In genomic region chr17:2786176-2786881, GRCh38 we compare ENCODE assay signal across 9 cellular contexts. TPM values are rescaled to one million over a fixed set of nuclear protein-coding genes. Genes with fewer than 3 reads are reported as not detected.
DNase-seq lines count a peak whose midpoint lies in the region; ATAC-seq, FAIRE-seq and TF ChIP-seq lines count a peak whose summit lies in the region.
"Had no signal": no experiment of that assay in that cellular context is flagged by ENCODE, and none has a peak within 500 bp of the region (broad histone marks: within the 10 kb centered on the region; RNA-seq: fewer than 3 reads in every experiment).

No MANE protein-coding gene starts in this region.

- in situ Hi-C loops in Caki2 (cut with HindIII; ENCODE audit: low pct_unique_long_range_greater_than_20kb, low sequenced_read_pairs), result no loop called here

- H3K4me1 ChIP-seq in HEK293 (ENCODE audit: control insufficient read depth, insufficient read depth, low read length), result no peaks in the 10 kb centered on the region

- no peaks in the 10 kb centered on the region for H3K9me3 ChIP-seq in HEK293 (ENCODE audit: control insufficient read depth, insufficient read depth, low read depth, low read length)

- POLR2A ChIA-PET in HEK293 (lab: Yijun Ruan, JAX), result interaction anchor here (0.6 to 1.1 kb wide), 6 partner anchors 8 to 850 kb away, joined by 3 to 6 read pairs (median 3); partner anchors contain the start of genes CTNS and SHPK

- H3K36me3 ChIP-seq in HEK293 (ENCODE audit: control insufficient read depth in 2 of 2, insufficient read depth in 1 of 2, low read length in 2 of 2), result no peaks in the 10 kb centered on the region

- no peak overlapping the region for H3K27ac Mint-ChIP-seq in activated naive CD4-positive, alpha-beta T cell treated with anti-CD3 and anti-CD28 coated beads, Interleukin-2, amount 50 U/mL, for 72 hours
- no peak overlapping the region for H3K27ac Mint-ChIP-seq in progenitor cell of endocrine pancreas
- H3K27ac Mint-ChIP-seq: activated naive CD8-positive, alpha-beta T cell had no signal

- H3K4me3 ChIP-seq in HEK293 (ENCODE audit: low read depth, low read length), result no peak overlapping the region

- peaks cover 6% of the 10 kb centered on the region for H3K4me1 Mint-ChIP-seq in progenitor cell of endocrine pancreas (ENCODE audit: low read depth)

- H3K27ac ChIP-seq in HEK293 (ENCODE audit: extremely low read depth, low read depth, low read length), result no peak overlapping the region

- peak; percentile 97 to 99 for ATAC-seq in activated naive CD4-positive, alpha-beta T cell treated with anti-CD3 and anti-CD28 coated beads, Interleukin-2, amount 50 U/mL, for 72 hours
- peak; percentile 94 for ATAC-seq in Right ventricle myocardium superior (ENCODE audit: poor library complexity)

- peak; percentile 96 for TF ChIP-seq CTCF in HEK293 (tag by site-specific recombination; IDR thresholded peaks at IDR 0.05)
- peak; percentile 90 for TF ChIP-seq CTCF in progenitor cell of endocrine pancreas (IDR thresholded peaks at IDR 0.05; ENCODE audit: unreplicated experiment)

- no peak for FAIRE-seq in urothelium cell line (lab: Jason Lieb, UNC)

- CTCF ChIA-PET in HEK293 (lab: Yijun Ruan, JAX), result interaction anchor here (0.5 to 2.6 kb wide), 41 partner anchors 8 to 868 kb away, joined by 3 to 17 read pairs (median 4); partner anchors contain the start of gene RAP1GAP2

- peak; percentile 90 for DNase-seq in Caki2 (ENCODE audit: low read depth)
- DNase-seq in NCI-H1694 treated with DMSO at 0.1 percent for 48 hours (lab: John Stamatoyannopoulos, UW), result peak; percentile 86
- DNase-seq in SW 1271 (lab: John Stamatoyannopoulos, UW), result peak; percentile 75 to 81
- peak; percentile 89 to 97 for DNase-seq in activated naive CD4-positive, alpha-beta T cell treated with anti-CD3 and anti-CD28 coated beads, Interleukin-2, amount 50 U/mL, for 72 hours (ENCODE audit: low spot score in 2 of 2)
- peak; percentile 90 for DNase-seq in Right ventricle myocardium superior
- DNase-seq in progenitor cell of endocrine pancreas (ENCODE audit: low spot score, unreplicated experiment), result peak; percentile 95
- peak; percentile 88 for DNase-seq in urothelium cell line (ENCODE audit: low spot score)

- intact Hi-C loops in Right ventricle myocardium superior (cut with DNase I), result no loop called here

- no peaks in the 10 kb centered on the region for H3K9me3 Mint-ChIP-seq in activated naive CD4-positive, alpha-beta T cell treated with anti-CD3 and anti-CD28 coated beads, Interleukin-2, amount 50 U/mL, for 72 hours
- no peaks in the 10 kb centered on the region for H3K9me3 Mint-ChIP-seq in progenitor cell of endocrine pancreas (ENCODE audit: low read depth)

- no peaks in the 10 kb centered on the region for H3K27me3 Mint-ChIP-seq in progenitor cell of endocrine pancreas

- no peak overlapping the region for H3K4me3 Mint-ChIP-seq in progenitor cell of endocrine pancreas (ENCODE audit: low read depth)
- H3K4me3 Mint-ChIP-seq: activated naive CD8-positive, alpha-beta T cell had no signal

- H3K36me3 Mint-ChIP-seq in activated naive CD4-positive, alpha-beta T cell treated with anti-CD3 and anti-CD28 coated beads, Interleukin-2, amount 50 U/mL, for 72 hours, result no peaks in the 10 kb centered on the region
- no peaks in the 10 kb centered on the region for H3K36me3 Mint-ChIP-seq in progenitor cell of endocrine pancreas (ENCODE audit: insufficient read depth)
- H3K36me3 Mint-ChIP-seq: activated naive CD8-positive, alpha-beta T cell had no signal

TF ChIP-seq in HEK293, 187 proteins besides CTCF, POLR2A, EP300 and RAD21 (continues in another document):
- TF ChIP-seq ZNF280D (tag by site-specific recombination; IDR thresholded peaks at IDR 0.05), result 0 out of 2 replicates have a peak, but pooled peaks have one; percentile 40
- TF ChIP-seq REPIN1 (tag by site-specific recombination; IDR thresholded peaks at IDR 0.05; ENCODE audit: low read depth), result no peak
- peak; percentile 58; the same call in 1 of the 2 replicates for TF ChIP-seq YY2 (tag by site-specific recombination; IDR thresholded peaks at IDR 0.05)
- TF ChIP-seq, protein P1, sequence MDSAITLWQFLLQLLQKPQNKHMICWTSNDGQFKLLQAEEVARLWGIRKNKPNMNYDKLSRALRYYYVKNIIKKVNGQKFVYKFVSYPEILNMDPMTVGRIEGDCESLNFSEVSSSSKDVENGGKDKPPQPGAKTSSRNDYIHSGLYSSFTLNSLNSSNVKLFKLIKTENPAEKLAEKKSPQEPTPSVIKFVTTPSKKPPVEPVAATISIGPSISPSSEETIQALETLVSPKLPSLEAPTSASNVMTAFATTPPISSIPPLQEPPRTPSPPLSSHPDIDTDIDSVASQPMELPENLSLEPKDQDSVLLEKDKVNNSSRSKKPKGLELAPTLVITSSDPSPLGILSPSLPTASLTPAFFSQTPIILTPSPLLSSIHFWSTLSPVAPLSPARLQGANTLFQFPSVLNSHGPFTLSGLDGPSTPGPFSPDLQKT (IDR thresholded peaks at IDR 0.05; ENCODE audit: borderline replicate concordance, low read depth, low read length), result no peak
- TF ChIP-seq ZNF785 (tag by site-specific recombination; IDR thresholded peaks at IDR 0.05), result no peak
- 0 out of 2 replicates have a peak, but pooled peaks have one; percentile 33 for TF ChIP-seq ZNF629 (tag by site-specific recombination; IDR thresholded peaks at IDR 0.05)
- peak; percentile 74 for TF ChIP-seq GLIS1 (tag by site-specific recombination; IDR thresholded peaks at IDR 0.05)
- TF ChIP-seq WT1 (tag by site-specific recombination; IDR thresholded peaks at IDR 0.05), result peak; percentile 77
- TF ChIP-seq GLIS2 (tag by site-specific recombination; IDR thresholded peaks at IDR 0.05), result peak; percentile 79
- no peak for TF ChIP-seq ZNF354C (tag by site-specific recombination; IDR thresholded peaks at IDR 0.05; ENCODE audit: borderline replicate concordance, low read depth)
- no peak for TF ChIP-seq ZNF404 (tag by site-specific recombination; IDR thresholded peaks at IDR 0.05)
- TF ChIP-seq KLF17 (tag by site-specific recombination; IDR thresholded peaks at IDR 0.05), result peak; percentile 84
- TF ChIP-seq GLI4 (tag by site-specific recombination; IDR thresholded peaks at IDR 0.05), result no peak
- no peak for TF ChIP-seq ZNF514 (tag by site-specific recombination; IDR thresholded peaks at IDR 0.05)
- TF ChIP-seq ZBTB48 (tag by site-specific recombination; IDR thresholded peaks at IDR 0.05), result peak; percentile 85
- no peak; the same call in 1 of the 2 replicates for TF ChIP-seq ZNF391 (tag by site-specific recombination; IDR thresholded peaks at IDR 0.05; ENCODE audit: borderline replicate concordance, low read depth)
- TF ChIP-seq HOXC10 (CRISPR knock-in tag; IDR thresholded peaks at IDR 0.05), result no peak

RNA-seq across cellular contexts. Expression of gene RAP1GAP2, which starts 9.9 kb away (rescaled TPM):
- total RNA-seq in Caki2 (2014; rRNA removed; shearing (Covaris generic); ENCODE audit: low replicate concordance), result 2.0 and 5.0 TPM in 2 replicates
- total RNA-seq in activated naive CD4-positive, alpha-beta T cell treated with anti-CD3 and anti-CD28 coated beads, Interleukin-2, amount 50 U/mL, for 72 hours, result under 1 TPM; 0.29 to 0.50 TPM
- 46.8 TPM for total RNA-seq in Right ventricle myocardium superior
- 105 and 116 TPM in 2 replicates for total RNA-seq in progenitor cell of endocrine pancreas

RNA-seq across cellular contexts. Expression of gene CCDC92B, which starts 36.9 kb away (rescaled TPM):
- not detected in 2 replicates for total RNA-seq in Caki2 (2014; rRNA removed; shearing (Covaris generic); ENCODE audit: low replicate concordance)
- total RNA-seq in activated naive CD4-positive, alpha-beta T cell treated with anti-CD3 and anti-CD28 coated beads, Interleukin-2, amount 50 U/mL, for 72 hours, result under 1 TPM in 1 of 2 donors, not detected in 1; 0.10 TPM
- total RNA-seq in Right ventricle myocardium superior (0.11 TPM), progenitor cell of endocrine pancreas (0.87 and 1.3 TPM in 2 replicates)
